33 cellular contexts compared by ENCODE assay signal in genomic region chr20:46228671-46229070, GRCh38.
"Had no signal": no experiment of that assay in that cellular context is flagged by ENCODE, and none has a peak within 500 bp of the region (broad histone marks: within the 10 kb centered on the region; RNA-seq: fewer than 3 reads in every experiment).

No MANE protein-coding gene starts in this region.

- H3K9me3 Mint-ChIP-seq: activated CD4-positive, alpha-beta memory T cell treated with anti-CD3 and anti-CD28 coated beads for 36 hours; activated CD4-positive, alpha-beta T cell treated with anti-CD3 and anti-CD28 coated beads, Interleukin-2, amount 10 ng/mL, durations not matched to agents 24 days and 14 days; activated naive CD4-positive, alpha-beta T cell treated with anti-CD3 and anti-CD28 coated beads, Interleukin-2, amount 10 ng/mL, durations not matched to agents 7 days and 5 days; activated naive CD8-positive, alpha-beta T cell treated with anti-CD3 and anti-CD28 coated beads, Interleukin-2, amount 10 ng/mL, durations not matched to agents 7 days and 5 days; activated T-helper 1 cell treated with anti-CD3 and anti-CD28 coated beads, Interleukin-12 subunit alpha, Interleukin-12 subunit beta, Interleukin-2, Interleukin-4 antibody, amounts not matched to agents 30 ng/mL and 10 ng/mL and 1 ng/mL, durations not matched to agents 14 hours and 24 hours and 36 hours; activated T-helper 2 cell treated with anti-CD3 and anti-CD28 coated beads, Interferon-gamma antibody, Interleukin-2, Interleukin-4, amounts not matched to agents 10 μg/mL and 5 μg/mL and 100 μg/mL, durations not matched to agents 14 hours and 24 hours and 36 hours; T-helper 2 cell treated with Interferon-gamma antibody and Interleukin-4, amounts not matched to agents 5 μg/mL and 100 μg/mL, for 36 hours had no signal

- H3K27me3 ChIP-seq: ascending aorta, cardiac muscle cell had no signal

- H3K27ac ChIP-seq: ascending aorta, breast epithelium, cardiac muscle cell, esophagus muscularis mucosa, gastroesophageal sphincter, heart right ventricle, hepatocyte had no signal

- DNase-seq: activated CD4-positive, alpha-beta memory T cell treated with anti-CD3 and anti-CD28 coated beads for 36 hours; activated CD4-positive, alpha-beta T cell treated with anti-CD3 and anti-CD28 coated beads for 36 hours; activated CD4-positive, alpha-beta T cell treated with anti-CD3 and anti-CD28 coated beads, Interleukin-2, amount 10 ng/mL, durations not matched to agents 24 days and 14 days; activated CD4-positive, CD25-positive, alpha-beta regulatory T cell; activated CD4-positive, CD25-positive, alpha-beta regulatory T cell treated with anti-CD3 and anti-CD28 coated beads, Interleukin-2, amount 50 U/mL, for 72 hours; activated CD8-positive, alpha-beta memory T cell treated with anti-CD3 and anti-CD28 coated beads, Interleukin-2, amount 10 ng/mL, durations not matched to agents 7 days and 5 days; activated CD8-positive, alpha-beta memory T cell treated with anti-CD3 and anti-CD28 coated beads, Interleukin-2, amount 50 U/mL, for 4 hours; activated CD8-positive, alpha-beta T cell treated with anti-CD3 and anti-CD28 coated beads, Interleukin-2, amount 10 ng/mL, durations not matched to agents 7 days and 5 days; activated effector memory CD4-positive, alpha-beta T cell treated with anti-CD3 and anti-CD28 coated beads, Interleukin-2, amount 50 U/mL, for 16 hours; activated naive CD4-positive, alpha-beta T cell; activated naive CD4-positive, alpha-beta T cell treated with anti-CD3 and anti-CD28 coated beads, Interleukin-2, amount 10 ng/mL, durations not matched to agents 7 days and 5 days; activated naive CD8-positive, alpha-beta T cell treated with anti-CD3 and anti-CD28 coated beads, Interleukin-2, amount 10 ng/mL, durations not matched to agents 7 days and 5 days; activated T-cell treated with anti-CD3 and anti-CD28 coated beads, Interleukin-2, amount 50 U/mL, for 1 hour; activated T-cell treated with anti-CD3 and anti-CD28 coated beads, Interleukin-2, amount 50 U/mL, for 48 hours; cortex of kidney; effector CD4-positive, alpha-beta T cell; effector memory CD8-positive, alpha-beta T cell; erythroblast; foreskin melanocyte; heart right ventricle; T-helper 17 cell; T1000 had no signal

- H3K4me3 Mint-ChIP-seq: activated CD4-positive, alpha-beta memory T cell treated with anti-CD3 and anti-CD28 coated beads for 36 hours; activated CD4-positive, alpha-beta T cell treated with anti-CD3 and anti-CD28 coated beads for 36 hours; activated CD4-positive, alpha-beta T cell treated with anti-CD3 and anti-CD28 coated beads, Interleukin-2, amount 10 ng/mL, durations not matched to agents 24 days and 14 days; activated CD8-positive, alpha-beta memory T cell treated with anti-CD3 and anti-CD28 coated beads, Interleukin-2, amount 10 ng/mL, durations not matched to agents 7 days and 5 days; activated CD8-positive, alpha-beta T cell treated with anti-CD3 and anti-CD28 coated beads, Interleukin-2, amount 10 ng/mL, durations not matched to agents 7 days and 5 days; activated naive CD4-positive, alpha-beta T cell treated with anti-CD3 and anti-CD28 coated beads, Interleukin-2, amount 10 ng/mL, durations not matched to agents 7 days and 5 days; activated naive CD8-positive, alpha-beta T cell treated with anti-CD3 and anti-CD28 coated beads, Interleukin-2, amount 10 ng/mL, durations not matched to agents 7 days and 5 days; activated T-helper 1 cell treated with anti-CD3 and anti-CD28 coated beads, Interleukin-12 subunit alpha, Interleukin-12 subunit beta, Interleukin-2, Interleukin-4 antibody, amounts not matched to agents 30 ng/mL and 10 ng/mL and 1 ng/mL, durations not matched to agents 14 hours and 24 hours and 36 hours; brain; effector memory CD8-positive, alpha-beta T cell; T-helper 17 cell; T-helper 2 cell treated with Interferon-gamma antibody and Interleukin-4, amounts not matched to agents 5 μg/mL and 100 μg/mL, for 36 hours had no signal

- H3K36me3 Mint-ChIP-seq: activated CD4-positive, alpha-beta memory T cell treated with anti-CD3 and anti-CD28 coated beads for 36 hours; activated CD8-positive, alpha-beta memory T cell treated with anti-CD3 and anti-CD28 coated beads, Interleukin-2, amount 10 ng/mL, durations not matched to agents 7 days and 5 days; activated naive CD4-positive, alpha-beta T cell treated with anti-CD3 and anti-CD28 coated beads, Interleukin-2, amount 10 ng/mL, durations not matched to agents 7 days and 5 days; activated naive CD4-positive, alpha-beta T cell treated with anti-CD3 and anti-CD28 coated beads, Interleukin-2, amount 50 U/mL, for 72 hours; activated naive CD8-positive, alpha-beta T cell treated with anti-CD3 and anti-CD28 coated beads, Interleukin-2, amount 10 ng/mL, durations not matched to agents 7 days and 5 days; brain had no signal

- H3K27ac Mint-ChIP-seq: activated CD4-positive, alpha-beta memory T cell treated with anti-CD3 and anti-CD28 coated beads for 36 hours; activated CD4-positive, alpha-beta T cell treated with anti-CD3 and anti-CD28 coated beads for 36 hours; activated CD4-positive, alpha-beta T cell treated with anti-CD3 and anti-CD28 coated beads, Interleukin-2, amount 10 ng/mL, durations not matched to agents 24 days and 14 days; activated CD8-positive, alpha-beta memory T cell treated with anti-CD3 and anti-CD28 coated beads, Interleukin-2, amount 10 ng/mL, durations not matched to agents 7 days and 5 days; activated CD8-positive, alpha-beta T cell treated with anti-CD3 and anti-CD28 coated beads, Interleukin-2, amount 10 ng/mL, durations not matched to agents 7 days and 5 days; activated naive CD4-positive, alpha-beta T cell treated with anti-CD3 and anti-CD28 coated beads, Interleukin-2, amount 10 ng/mL, durations not matched to agents 7 days and 5 days; activated naive CD4-positive, alpha-beta T cell treated with anti-CD3 and anti-CD28 coated beads, Interleukin-2, amount 50 U/mL, for 72 hours; activated naive CD8-positive, alpha-beta T cell treated with anti-CD3 and anti-CD28 coated beads, Interleukin-2, amount 10 ng/mL, durations not matched to agents 7 days and 5 days; activated T-helper 1 cell treated with anti-CD3 and anti-CD28 coated beads, Interleukin-12 subunit alpha, Interleukin-12 subunit beta, Interleukin-2, Interleukin-4 antibody, amounts not matched to agents 30 ng/mL and 10 ng/mL and 1 ng/mL, durations not matched to agents 14 hours and 24 hours and 36 hours; activated T-helper 2 cell treated with anti-CD3 and anti-CD28 coated beads, Interferon-gamma antibody, Interleukin-2, Interleukin-4, amounts not matched to agents 10 μg/mL and 5 μg/mL and 100 μg/mL, durations not matched to agents 14 hours and 24 hours and 36 hours; effector memory CD8-positive, alpha-beta T cell; T-helper 17 cell; T-helper 2 cell treated with Interferon-gamma antibody and Interleukin-4, amounts not matched to agents 5 μg/mL and 100 μg/mL, for 36 hours had no signal

- H3K9me3 ChIP-seq: ascending aorta, breast epithelium, esophagus muscularis mucosa, gastroesophageal sphincter, heart right ventricle had no signal

- H3K36me3 ChIP-seq: ascending aorta, breast epithelium, cardiac muscle cell, esophagus muscularis mucosa, gastroesophageal sphincter, heart right ventricle had no signal

- H3K4me3 ChIP-seq: ascending aorta, breast epithelium, cardiac muscle cell, esophagus muscularis mucosa, gastroesophageal sphincter, heart right ventricle, hepatocyte had no signal

- ATAC-seq: activated CD4-positive, alpha-beta T cell treated with anti-CD3 and anti-CD28 coated beads for 36 hours; activated CD8-positive, alpha-beta memory T cell treated with anti-CD3 and anti-CD28 coated beads, Interleukin-2, amount 10 ng/mL, durations not matched to agents 7 days and 5 days; activated CD8-positive, alpha-beta T cell treated with anti-CD3 and anti-CD28 coated beads, Interleukin-2, amount 10 ng/mL, durations not matched to agents 7 days and 5 days; activated naive CD4-positive, alpha-beta T cell treated with anti-CD3 and anti-CD28 coated beads, Interleukin-2, amount 50 U/mL, for 72 hours; effector memory CD8-positive, alpha-beta T cell; gastroesophageal sphincter; heart right ventricle; T-helper 17 cell had no signal

- H3K4me1 ChIP-seq: ascending aorta, breast epithelium, gastroesophageal sphincter had no signal

- H3K4me1 Mint-ChIP-seq: activated CD4-positive, alpha-beta T cell treated with anti-CD3 and anti-CD28 coated beads for 36 hours; activated CD4-positive, alpha-beta T cell treated with anti-CD3 and anti-CD28 coated beads, Interleukin-2, amount 10 ng/mL, durations not matched to agents 24 days and 14 days; activated CD8-positive, alpha-beta memory T cell treated with anti-CD3 and anti-CD28 coated beads, Interleukin-2, amount 10 ng/mL, durations not matched to agents 7 days and 5 days; activated naive CD4-positive, alpha-beta T cell treated with anti-CD3 and anti-CD28 coated beads, Interleukin-2, amount 10 ng/mL, durations not matched to agents 7 days and 5 days had no signal
